Comparison of ENCODE assay signal across 26 cellular contexts in the genomic region with DNA sequence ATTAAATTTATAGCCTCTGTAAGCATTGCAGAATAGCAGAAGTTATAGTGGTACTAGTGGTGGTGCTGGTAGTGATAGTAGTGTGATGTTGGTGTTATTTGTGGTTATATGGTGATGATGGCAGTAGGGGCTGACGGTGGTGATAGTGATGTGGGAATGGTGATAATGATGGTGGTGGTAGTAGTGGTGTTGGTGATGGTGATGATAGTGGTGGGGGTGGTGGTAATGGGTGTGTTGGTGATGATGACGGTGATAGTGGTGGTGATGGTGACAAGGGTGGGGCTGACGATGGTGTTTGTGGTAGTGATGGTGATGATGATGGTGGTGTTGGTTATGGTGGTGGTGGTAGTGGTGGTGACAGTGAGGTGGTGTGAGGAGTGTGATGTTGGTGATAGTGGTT. TPM values are rescaled to one million over a fixed set of nuclear protein-coding genes. Genes with fewer than 3 reads are reported as not detected.
DNase-seq lines count a peak whose midpoint lies in the region; ATAC-seq, FAIRE-seq and TF ChIP-seq lines count a peak whose summit lies in the region.
"Had no signal": no experiment of that assay in that cellular context is flagged by ENCODE, and none has a peak within 500 bp of the region (broad histone marks: within the 10 kb centered on the region; RNA-seq: fewer than 3 reads in every experiment).

No MANE protein-coding gene starts in this region.

- H4K20me1 ChIP-seq in H1 (replicated peaks in 1 of 2; ENCODE audit: control insufficient read depth in 1 of 2, insufficient read depth in 2 of 2, low read length in 2 of 2): peaks cover 0 to 3% of the 10 kb centered on the region in 2 experiments

- no peaks in the 10 kb centered on the region for H3K4me1 ChIP-seq in HEK293 (ENCODE audit: control insufficient read depth, insufficient read depth, low read length)
- H3K4me1 ChIP-seq in H1 (replicated peaks in 1 of 4; ENCODE audit: control insufficient read depth in 3 of 4, insufficient read depth in 4 of 4, low read length in 3 of 4): no peaks in the 10 kb centered on the region
- H3K4me1 ChIP-seq in neuronal stem cell (ENCODE audit: control insufficient read depth in 2 of 2, insufficient read depth in 1 of 2, low read depth in 1 of 2, low read length in 2 of 2): no peaks in the 10 kb centered on the region
- H3K4me1 ChIP-seq in suprapubic skin: no peaks in the 10 kb centered on the region

- peak overlapping the region; percentile 90 for H3K56ac ChIP-seq in H1 (replicated peaks; ENCODE audit: insufficient read length, low read depth, low read length)

- no peak overlapping the region for H3K23ac ChIP-seq in H1 (ENCODE audit: insufficient read length)
- peak overlapping the region; percentile 40 for H3K23ac ChIP-seq in neuronal stem cell (ENCODE audit: low read depth, low read length, poor library complexity)

- H3K36me3 ChIP-seq in HEK293 (ENCODE audit: control insufficient read depth in 2 of 2, insufficient read depth in 1 of 2, low read length in 2 of 2): no peaks in the 10 kb centered on the region
- no peaks in the 10 kb centered on the region for H3K36me3 ChIP-seq in H1 (ENCODE audit: control insufficient read depth in 2 of 4, insufficient read depth in 4 of 4, low read length in 3 of 4)
- H3K36me3 ChIP-seq in neuronal stem cell (replicated peaks in 1 of 2; ENCODE audit: control insufficient read depth in 2 of 2, insufficient read depth in 2 of 2, low read length in 2 of 2): no peaks in the 10 kb centered on the region
- no peaks in the 10 kb centered on the region for H3K36me3 ChIP-seq in suprapubic skin

- no peak for TF ChIP-seq CTCF in HEK293 (tag by site-specific recombination; IDR thresholded peaks at IDR 0.05)
- TF ChIP-seq CTCF in H1 (IDR thresholded peaks at IDR 0.05; ENCODE audit: control extremely low read depth in 1 of 3, insufficient read depth in 1 of 3, low read depth in 1 of 3, low read length in 3 of 3): no peak
- TF ChIP-seq CTCF in suprapubic skin (IDR thresholded peaks at IDR 0.05): no peak

- H4K5ac ChIP-seq in H1 (ENCODE audit: insufficient read length, low read depth, low read length): no peak overlapping the region

- H3K27ac ChIP-seq in HEK293 (ENCODE audit: extremely low read depth, low read depth, low read length) (no peak overlapping the region), H1 (ENCODE audit: low read depth, low read length) (no peak overlapping the region), neuronal stem cell (replicated peaks; ENCODE audit: low read length) (no peak overlapping the region), suprapubic skin (no peak overlapping the region), caudate nucleus (ENCODE audit: low read depth, low read length) (no peak overlapping the region)
- H3K27ac ChIP-seq: GM23248 had no signal

- H3K4me2 ChIP-seq in H1 (ENCODE audit: insufficient read depth in 1 of 2, low read depth in 2 of 2, low read length in 2 of 2) (no peak overlapping the region), neuronal stem cell (ENCODE audit: insufficient read depth, low read length, poor library complexity, severe bottlenecking) (no peak overlapping the region)

- H3K79me1 ChIP-seq in H1 (ENCODE audit: low read depth, low read length) (no peaks in the 10 kb centered on the region), neuronal stem cell (ENCODE audit: low read depth, low read length) (no peaks in the 10 kb centered on the region)

- no peak overlapping the region for H2BK120ac ChIP-seq in H1 (replicated peaks; ENCODE audit: low read depth, low read length)
- no peak overlapping the region for H2BK120ac ChIP-seq in neuronal stem cell (ENCODE audit: low read depth, low read length)

- CTCF ChIA-PET in HEK293 (lab: Yijun Ruan, JAX) (no interaction called here), H1 (lab: Charles Lee; ENCODE audit: partially characterized antibody) (no interaction called here)

- POLR2A ChIA-PET in HEK293 (lab: Yijun Ruan, JAX) (no interaction called here), H1 (lab: Charles Lee; ENCODE audit: partially characterized antibody) (no interaction called here)

- H3K14ac ChIP-seq in H1 (ENCODE audit: insufficient read length) (no peak overlapping the region), neuronal stem cell (ENCODE audit: low read length) (no peak overlapping the region)

- no peak for ATAC-seq in GM19351 (IDR thresholded peaks at IDR 0.05; ENCODE audit: unreplicated experiment)
- ATAC-seq: HCT116 had no signal

- H3K27me3 ChIP-seq in H1 (replicated peaks in 1 of 4; ENCODE audit: control insufficient read depth in 3 of 4, extremely low read depth in 1 of 4, insufficient read depth in 3 of 4, low read length in 3 of 4): no peaks in the 10 kb centered on the region
- no peaks in the 10 kb centered on the region for H3K27me3 ChIP-seq in neuronal stem cell (ENCODE audit: control insufficient read depth in 3 of 3, insufficient read depth in 3 of 3, low read depth in 1 of 3, low read length in 3 of 3)
- no peaks in the 10 kb centered on the region for H3K27me3 ChIP-seq in suprapubic skin

- no peak overlapping the region for H4K8ac ChIP-seq in H1 (ENCODE audit: extremely low read depth, insufficient read depth, low read length)
- H4K8ac ChIP-seq in neuronal stem cell (ENCODE audit: low read depth, low read length): no peak overlapping the region

- H2AFZ ChIP-seq in H1 (ENCODE audit: low read length) (no peak overlapping the region), neuronal stem cell (ENCODE audit: low read length) (no peak overlapping the region)
- H2AFZ ChIP-seq: GM23248 had no signal

- H3K79me2 ChIP-seq in H1 (ENCODE audit: control insufficient read depth in 1 of 2, insufficient read depth in 2 of 2, low read length in 2 of 2): no peaks in the 10 kb centered on the region

- H3K4ac ChIP-seq in H1 (replicated peaks; ENCODE audit: insufficient read length, low read depth, low read length) (no peak overlapping the region), neuronal stem cell (ENCODE audit: low read length) (no peak overlapping the region)

- peaks cover 6% of the 10 kb centered on the region; the same call in 1 of the 2 replicates for H3K23me2 ChIP-seq in H1 (ENCODE audit: low read depth, low read length)

- DNase-seq in HTR-8/SVneo (ENCODE audit: insufficient read length, low spot score): no peak
- no peak for DNase-seq in H1 (ENCODE audit: low read depth in 1 of 2, low spot score in 2 of 2)
- DNase-seq in neuronal stem cell (ENCODE audit: low spot score): no peak
- no peak for DNase-seq in suprapubic skin (ENCODE audit: low spot score in 2 of 2)
- no peak for DNase-seq in inferior parietal cortex (ENCODE audit: extremely low spot score)
- no peak for DNase-seq in caudate nucleus (lab: John Stamatoyannopoulos, UW)
- DNase-seq: C1 segment of cervical spinal cord; Calu3; CD4-positive, alpha-beta memory T cell; COR-L47; DMS53; DMS79 treated with DMSO at 0.1 percent for 48 hours; GM23248; H9; HFFc6 had no signal

- TF ChIP-seq POLR2A in H1 (IDR thresholded peaks at IDR 0.05; ENCODE audit: control extremely low read depth in 1 of 2, low read depth in 2 of 2, low read length in 2 of 2): no peak
- TF ChIP-seq POLR2A in suprapubic skin (IDR thresholded peaks at IDR 0.05): no peak

- H2AK5ac ChIP-seq in H1 (ENCODE audit: low read depth, low read length): no peak overlapping the region
- H2AK5ac ChIP-seq in neuronal stem cell (ENCODE audit: low read depth, low read length): no peak overlapping the region

- no peak overlapping the region for H2BK20ac ChIP-seq in H1 (ENCODE audit: low read length)

- no peaks in the 10 kb centered on the region for H3K9me3 ChIP-seq in HEK293 (ENCODE audit: control insufficient read depth, insufficient read depth, low read depth, low read length)
- no peaks in the 10 kb centered on the region for H3K9me3 ChIP-seq in H1 (ENCODE audit: insufficient read depth in 2 of 2, low read depth in 1 of 2, low read length in 1 of 2)
- no peaks in the 10 kb centered on the region for H3K9me3 ChIP-seq in neuronal stem cell (replicated peaks in 1 of 2; ENCODE audit: control insufficient read depth in 2 of 2, insufficient read depth in 1 of 2, low read depth in 1 of 2, low read length in 2 of 2)
- H3K9me3 ChIP-seq in suprapubic skin: no peaks in the 10 kb centered on the region

- H3K9ac ChIP-seq in H1 (replicated peaks in 1 of 4; ENCODE audit: extremely low read depth in 1 of 4, low read depth in 3 of 4, low read length in 3 of 4) (no peak overlapping the region), neuronal stem cell (ENCODE audit: low read depth, low read length, poor library complexity) (peak overlapping the region; percentile 50)
- H3K9ac ChIP-seq: GM23248 had no signal

- no peak for TF ChIP-seq EP300 in H1 (IDR thresholded peaks at IDR 0.05; ENCODE audit: borderline replicate concordance in 1 of 2, low read depth in 2 of 2, low read length in 2 of 2)
- no peak for TF ChIP-seq EP300 in suprapubic skin (IDR thresholded peaks at IDR 0.05)

- FAIRE-seq in HTR-8/SVneo (lab: Jason Lieb, UNC): peak; percentile 55
- FAIRE-seq in H1 (lab: Jason Lieb, UNC): no peak
- FAIRE-seq: G401.6, GM12892, GM19239 had no signal

- H3K4me3 ChIP-seq in HEK293 (ENCODE audit: low read depth, low read length) (no peak overlapping the region), H1 (ENCODE audit: extremely low read depth in 1 of 4, insufficient read depth in 2 of 4, low read depth in 3 of 4, low read length in 4 of 4) (no peak overlapping the region), neuronal stem cell (ENCODE audit: low read length in 2 of 2) (no peak overlapping the region), suprapubic skin (no peak overlapping the region)
- H3K4me3 ChIP-seq: GM23248 had no signal

- no peak overlapping the region for H4K91ac ChIP-seq in H1 (replicated peaks; ENCODE audit: insufficient read length, low read length)
- H4K91ac ChIP-seq in neuronal stem cell (ENCODE audit: low read depth, low read length, poor library complexity): no peak overlapping the region

- H2BK15ac ChIP-seq in H1 (ENCODE audit: low read length) (no peak overlapping the region), neuronal stem cell (ENCODE audit: low read length) (no peak overlapping the region)

- H2BK12ac ChIP-seq in H1 (ENCODE audit: low read depth, low read length) (no peak overlapping the region), neuronal stem cell (ENCODE audit: low read length) (no peak overlapping the region)

- no peak for TF ChIP-seq RAD21 in H1 (IDR thresholded peaks at IDR 0.05 in 1 of 2, conservative IDR thresholded peaks at IDR 0.05 in 1 of 2; ENCODE audit: low read depth in 2 of 2, low read length in 2 of 2)

- no peak overlapping the region for H2BK5ac ChIP-seq in H1 (ENCODE audit: low read depth, low read length)
- no peak overlapping the region for H2BK5ac ChIP-seq in neuronal stem cell (ENCODE audit: low read length)

- 91% methylated on average over 3 of the region's 3 CpGs; no CpG with 5 or more reads in 1 of the 2 experiments for WGBS in H1 (ENCODE audit: extremely low coverage in 1 of 2, insufficient coverage in 1 of 2, insufficient read length in 1 of 2, insufficient replicate concordance in 2 of 2, low coverage in 1 of 2, low lambda C conversion rate in 2 of 2, missing lambda C conversion rate in 1 of 2), 2 experiments
- WGBS in neuronal stem cell (ENCODE audit: extremely low coverage in 2 of 2, insufficient read length in 2 of 2, insufficient replicate concordance in 1 of 2), 2 donors: 100% methylated on average over 3 of the region's 3 CpGs; no CpG with 5 or more reads in 1 of the 2 donors
- 85% methylated on average over 3 of the region's 3 CpGs for WGBS in suprapubic skin

- H3K18ac ChIP-seq in H1 (ENCODE audit: extremely low read depth, low read length) (no peak overlapping the region), neuronal stem cell (ENCODE audit: low read length) (no peak overlapping the region)

RNA-seq across cellular contexts. Expression of a gene that starts 54.4 kb away (rescaled TPM):
- total RNA-seq in H1 (2021; fragmentation: NEBNext Ultra II Directional; extraction: Animal tissue kit (Norgen Biotek cat#: 25700)): not detected in 2 replicates
- 0.02 and 0.03 TPM in 2 replicates for polyA plus RNA-seq in H1 (2011; rRNA removed)
- polyA plus RNA-seq in H1 (2011; cell fraction: cytosol; rRNA removed): 0.03 TPM
- polyA plus RNA-seq in H1 (2011; cell fraction: nucleus; rRNA removed): 0.06 TPM
- not detected in 4 replicates for polyA plus RNA-seq in H1 (2012, experiment 1 of 2)
- polyA plus RNA-seq in H1 (2012, experiment 2 of 2): not detected
- 0.02 TPM for polyA plus RNA-seq in H1 (2013, experiment 1 of 2)
- polyA plus RNA-seq in H1 (2013, experiment 2 of 2): not detected
- 0.20 TPM in 1 of 2 replicates, not detected in the other for polyA minus RNA-seq in H1 (2011; rRNA and poly(A)+ RNA removed)
- not detected for polyA minus RNA-seq in H1 (2011; cell fraction: cytosol; rRNA and poly(A)+ RNA removed)
- not detected for polyA minus RNA-seq in H1 (2011; cell fraction: nucleus; rRNA and poly(A)+ RNA removed)
- polyA plus RNA-seq in neuronal stem cell (2013, experiment 1 of 2): 0.11 TPM
- 0.10 TPM for polyA plus RNA-seq in neuronal stem cell (2013, experiment 2 of 2)
- under 1 TPM in 3 of 4 donors, not detected in 1; 0.11 to 0.97 (median 0.47) TPM for total RNA-seq in suprapubic skin
- total RNA-seq: A172; A673; CD4-positive, alpha-beta memory T cell; Daoy; GM23248; H4; H9; HFFc6 had no signal
- polyA plus RNA-seq: BJ; CD4-positive, alpha-beta memory T cell; GM23248 had no signal
